ENCODE assay signal across 16 cellular contexts in the genomic region with DNA sequence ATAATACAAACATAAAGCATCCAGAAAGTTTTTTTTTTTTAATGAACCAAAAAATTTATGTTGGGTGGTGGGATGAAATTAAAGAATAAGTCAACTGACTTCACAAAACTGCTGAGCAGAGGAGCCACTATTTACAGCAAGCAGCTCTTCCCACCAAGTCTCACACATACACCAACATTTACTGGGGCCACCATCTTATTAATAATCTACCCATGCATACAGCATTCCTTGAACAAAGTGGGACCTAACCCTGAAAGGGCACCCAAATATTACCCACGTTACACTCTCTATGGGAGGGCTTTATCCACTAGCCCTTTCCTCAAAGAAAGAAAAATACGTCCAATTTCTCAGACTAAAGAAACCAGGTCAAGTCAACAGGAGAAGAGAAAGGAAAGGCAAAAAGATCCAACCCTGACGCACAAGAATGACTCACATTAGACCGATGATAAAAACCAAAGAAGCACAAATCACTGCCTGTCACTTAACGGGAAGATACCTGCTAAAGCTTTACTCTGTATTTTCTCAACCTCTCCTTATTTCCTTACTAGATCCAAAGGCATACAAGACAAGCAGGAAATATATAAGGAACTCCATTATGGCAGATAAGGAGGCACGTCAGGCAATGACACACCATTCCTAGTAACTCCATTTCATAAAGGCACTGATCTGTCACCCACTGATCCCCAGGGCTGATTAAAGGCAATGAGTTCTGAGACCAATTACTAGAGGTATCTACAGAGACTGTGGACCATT.
DNase-seq lines count a peak whose midpoint lies in the region; ATAC-seq, FAIRE-seq and TF ChIP-seq lines count a peak whose summit lies in the region.
"Had no signal": no experiment of that assay in that cellular context is flagged by ENCODE, and none has a peak within 500 bp of the region (broad histone marks: within the 10 kb centered on the region; RNA-seq: fewer than 3 reads in every experiment).

No MANE protein-coding gene starts in this region.

- H3K4me2 ChIP-seq in endothelial cell of umbilical vein (ENCODE audit: insufficient read depth, low read length) = peak overlapping the region; percentile 67

- H3K9ac ChIP-seq in endothelial cell of umbilical vein (replicated peaks; ENCODE audit: extremely low read depth, insufficient read depth, low read length) = no peak overlapping the region

- no peak overlapping the region for H2AFZ ChIP-seq in endothelial cell of umbilical vein (ENCODE audit: low read depth, low read length)

- H3K27ac ChIP-seq in RWPE1 (no peak overlapping the region), endothelial cell of umbilical vein (ENCODE audit: insufficient read depth, low read depth, low read length) (peak overlapping the region; percentile 46), thyroid gland (no peak overlapping the region)
- H3K27ac ChIP-seq: epithelial cell of prostate, neutrophil had no signal

- TF ChIP-seq CTCF in RWPE1 (conservative IDR thresholded peaks at IDR 0.05; ENCODE audit: low read depth) (no peak), endothelial cell of umbilical vein (IDR thresholded peaks at IDR 0.05; ENCODE audit: extremely low read depth in 1 of 2, insufficient read depth in 1 of 2, low read depth in 1 of 2, low read length in 2 of 2) (no peak), omental fat pad (IDR thresholded peaks at IDR 0.05) (no peak), thyroid gland (IDR thresholded peaks at IDR 0.05) (no peak)

- H3K36me3 ChIP-seq in endothelial cell of umbilical vein (ENCODE audit: control insufficient read depth in 2 of 2, extremely low read depth in 1 of 2, insufficient read depth in 2 of 2, low read length in 2 of 2) = no peaks in the 10 kb centered on the region
- no peaks in the 10 kb centered on the region for H3K36me3 ChIP-seq in thyroid gland
- H3K36me3 ChIP-seq: neutrophil had no signal

- 87% methylated on average over 6 of the region's 6 CpGs for WGBS in thyroid gland, 2 donors

- no peaks in the 10 kb centered on the region for H3K9me1 ChIP-seq in endothelial cell of umbilical vein (replicated peaks; ENCODE audit: control insufficient read depth, extremely low read depth, insufficient read depth, low read length)

- intact Hi-C loops in endothelial cell of umbilical vein (cut with micrococcal nuclease) (no loop called here), thyroid gland (cut with DNase I) (no loop called here)

- H3K4me1 ChIP-seq in endothelial cell of umbilical vein (ENCODE audit: control insufficient read depth, extremely low read depth, insufficient read depth, low read length) (peaks cover 18% of the 10 kb centered on the region), thyroid gland (peaks cover 0 to 4% of the 10 kb centered on the region in 2 donors)

- POLR2A ChIA-PET in RWPE1 (lab: Yijun Ruan, JAX; ENCODE audit: low non-redundant PET) = no interaction called here
- POLR2A ChIA-PET in endothelial cell of umbilical vein (lab: Charles Lee) = no interaction called here

- H3K9me3 ChIP-seq in endothelial cell of umbilical vein (replicated peaks; ENCODE audit: control insufficient read depth, insufficient read depth, low read length) (no peaks in the 10 kb centered on the region), thyroid gland (no peaks in the 10 kb centered on the region)
- H3K9me3 ChIP-seq: neutrophil had no signal

- peaks cover 2% of the 10 kb centered on the region for H4K20me1 ChIP-seq in endothelial cell of umbilical vein (replicated peaks; ENCODE audit: control insufficient read depth, extremely low read depth, insufficient read depth, low read length)

- peaks cover 25% of the 10 kb centered on the region for H3K79me2 ChIP-seq in endothelial cell of umbilical vein (ENCODE audit: control insufficient read depth, insufficient read depth, low read length)

- H3K27me3 ChIP-seq in endothelial cell of umbilical vein (ENCODE audit: control insufficient read depth in 2 of 2, insufficient read depth in 2 of 2, low read length in 2 of 2) (no peaks in the 10 kb centered on the region), thyroid gland (no peaks in the 10 kb centered on the region)
- H3K27me3 ChIP-seq: neutrophil had no signal

- peak; percentile 35 for ATAC-seq in omental fat pad (ENCODE audit: low FRiP score)
- ATAC-seq: Right ventricle myocardium inferior had no signal

- CTCF ChIA-PET in RWPE1 (lab: Yijun Ruan, JAX) (no interaction called here), endothelial cell of umbilical vein (lab: Charles Lee) (interaction anchor here (1.4 kb wide), 1 partner anchor 25 kb away, joined by 3 read pairs; no protein-coding TSS in a partner anchor)

- no peak for TF ChIP-seq POLR2A in H54 (IDR thresholded peaks at IDR 0.05; ENCODE audit: low read depth, low read length)
- TF ChIP-seq POLR2A in endothelial cell of umbilical vein (IDR thresholded peaks at IDR 0.05; ENCODE audit: low read depth, low read length) = no peak
- no peak for TF ChIP-seq POLR2A in thyroid gland (IDR thresholded peaks at IDR 0.05)

- DNase-seq in H54 (ENCODE audit: insufficient read length, low spot score) (no peak), RWPE1 (ENCODE audit: low spot score) (peak; percentile 46), endothelial cell of umbilical vein (ENCODE audit: low read depth, low spot score) (peak; percentile 66), omental fat pad (ENCODE audit: low spot score) (no peak), frontal cortex (ENCODE audit: low spot score in 2 of 2) (no peak), thyroid gland (no peak), COLO829 (ENCODE audit: low spot score) (no peak)
- DNase-seq: activated CD4-positive, CD25-positive, alpha-beta regulatory T cell; amygdala; DMS153; NCI-H1048; stimulated activated CD4-positive, alpha-beta T cell treated with anti-CD3 and anti-CD28 coated beads, Interleukin-1b, Interleukin-23, amount 100 ng/mL, for 48 hours had no signal

- FAIRE-seq in H54 (lab: Jason Lieb, UNC) (peak; percentile 57), endothelial cell of umbilical vein (lab: Jason Lieb, UNC) (peak; percentile 31), frontal cortex (lab: Jason Lieb, UNC) (no peak)
- FAIRE-seq: colon had no signal

- BruUV-seq in endothelial cell of umbilical vein (replicated peaks; lab: Mats Ljungman, UMichigan) = no TSS peak

- no peak overlapping the region for H3K4me3 ChIP-seq in endothelial cell of umbilical vein (replicated peaks in 1 of 3; ENCODE audit: insufficient read depth in 1 of 3, low read depth in 1 of 3, low read length in 3 of 3)
- no peak overlapping the region for H3K4me3 ChIP-seq in thyroid gland (replicated peaks in 1 of 3)

- dilution Hi-C loops in endothelial cell of umbilical vein (cut with MboI; ENCODE audit: extremely low pct_ligation_motif_present, low sequenced_read_pairs) = no loop called here

TF ChIP-seq in endothelial cell of umbilical vein, 7 proteins besides CTCF, POLR2A, EP300 and RAD21:
- TF ChIP-seq, protein P1, sequence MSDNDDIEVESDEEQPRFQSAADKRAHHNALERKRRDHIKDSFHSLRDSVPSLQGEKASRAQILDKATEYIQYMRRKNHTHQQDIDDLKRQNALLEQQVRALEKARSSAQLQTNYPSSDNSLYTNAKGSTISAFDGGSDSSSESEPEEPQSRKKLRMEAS (IDR thresholded peaks at IDR 0.05; ENCODE audit: insufficient read depth, insufficient read length) = no peak
- peak; percentile 13 for TF ChIP-seq FOS (IDR thresholded peaks at IDR 0.05; ENCODE audit: borderline replicate concordance, insufficient read depth, low read length)

Comparison
In these comparisons a context has a peak if more than half of its experiments do, and no peak if none do; other contexts are left out.
1. DNase-seq: peak in RWPE1 (single experiment) and endothelial cell of umbilical vein (single experiment); none in H54 (single experiment), omental fat pad (single experiment), frontal cortex (0 of 2), thyroid gland (0 of 2) and COLO829 (single experiment).